ENCODE assay signal across 11 cellular contexts in genomic region chr13:99978781-99979452, GRCh38. TPM values are rescaled to one million over a fixed set of nuclear protein-coding genes. Genes with fewer than 3 reads are reported as not detected.
DNase-seq lines count a peak whose midpoint lies in the region; TF ChIP-seq lines count a peak whose summit lies in the region.
"Had no signal": no experiment of that assay in that cellular context is flagged by ENCODE, and none has a peak within 500 bp of the region (broad histone marks: within the 10 kb centered on the region; RNA-seq: fewer than 3 reads in every experiment).

No MANE protein-coding gene starts in this region.

- in situ Hi-C loops in GM23248 (cut with MboI), result no loop called here

- H3K18ac ChIP-seq in mesenchymal stem cell (ENCODE audit: low read depth in 1 of 2, low read length in 2 of 2) (no peak overlapping the region), trophoblast cell (ENCODE audit: low read length) (no peak overlapping the region)

- no peak overlapping the region for H2BK12ac ChIP-seq in mesenchymal stem cell (ENCODE audit: low read length in 2 of 2)
- H2BK12ac ChIP-seq in trophoblast cell (ENCODE audit: low read length), result no peak overlapping the region

- 2 to 7% methylated on average over 18 of the region's 18 CpGs for WGBS in GM23248 (ENCODE audit: low coverage in 1 of 2, low lambda C conversion rate in 2 of 2, missing lambda C conversion rate in 2 of 2), 2 experiments
- 0% methylated on average over 10 of the region's 18 CpGs for WGBS in mesenchymal stem cell
- WGBS in trophoblast cell (ENCODE audit: extremely low coverage, insufficient coverage, insufficient read length), result no CpG with 5 or more reads among the region's 18 CpGs

- no peaks in the 10 kb centered on the region for H3K9me2 ChIP-seq in GM23248 (ENCODE audit: insufficient read depth)

- no peak overlapping the region for H2BK5ac ChIP-seq in mesenchymal stem cell (ENCODE audit: low read depth, low read length, poor library complexity, severe bottlenecking)
- H2BK5ac ChIP-seq in trophoblast cell (ENCODE audit: low read depth, low read length, poor library complexity), result no peak overlapping the region

- no peak overlapping the region for H3K4ac ChIP-seq in mesenchymal stem cell (ENCODE audit: low read depth in 1 of 2, low read length in 2 of 2)
- no peak overlapping the region for H3K4ac ChIP-seq in trophoblast cell (ENCODE audit: low read depth, low read length)

- no peaks in the 10 kb centered on the region for H4K20me1 ChIP-seq in GM23248 (ENCODE audit: insufficient read depth)

- H3K4me3 ChIP-seq in GM23248 (peak overlapping the region; percentile 63; the same call in 1 of the 2 replicates), WERI-Rb-1 (ENCODE audit: low read depth, low read length) (peak overlapping the region; percentile 62), mesenchymal stem cell (ENCODE audit: insufficient read depth in 1 of 2, low read depth in 1 of 2, low read length in 2 of 2) (peak overlapping the region; percentile 36 to 65), trophoblast cell (ENCODE audit: low read depth, low read length) (no peak overlapping the region)
- H3K4me3 ChIP-seq: thyroid gland had no signal

- H2BK120ac ChIP-seq in mesenchymal stem cell (ENCODE audit: low read depth, low read length), result no peak overlapping the region
- H2BK120ac ChIP-seq in trophoblast cell (ENCODE audit: insufficient read depth, low read length, poor library complexity), result no peak overlapping the region

- H3K9me3 ChIP-seq in GM23248 (ENCODE audit: low read depth), result no peaks in the 10 kb centered on the region
- no peaks in the 10 kb centered on the region for H3K9me3 ChIP-seq in WERI-Rb-1 (ENCODE audit: severe bottlenecking)
- H3K9me3 ChIP-seq in mesenchymal stem cell (ENCODE audit: control insufficient read depth, low read length), result peaks cover 6% of the 10 kb centered on the region
- H3K9me3 ChIP-seq in trophoblast cell (ENCODE audit: insufficient read depth, low read depth, low read length), result peaks cover 4% of the 10 kb centered on the region
- H3K9me3 ChIP-seq: thyroid gland had no signal

- no peaks in the 10 kb centered on the region for H3F3A ChIP-seq in GM23248 (ENCODE audit: insufficient read depth)

- H3K27ac ChIP-seq in GM23248 (no peak overlapping the region), WERI-Rb-1 (peak overlapping the region; percentile 91), mesenchymal stem cell (ENCODE audit: low read length, poor library complexity, severe bottlenecking) (peak overlapping the region; percentile 52), trophoblast cell (ENCODE audit: low read depth, low read length) (no peak overlapping the region)
- H3K27ac ChIP-seq: thyroid gland had no signal

- H3K79me2 ChIP-seq in GM23248 (ENCODE audit: insufficient read depth), result no peaks in the 10 kb centered on the region
- no peaks in the 10 kb centered on the region for H3K79me2 ChIP-seq in trophoblast cell (ENCODE audit: control insufficient read depth, insufficient read depth, low read length, poor library complexity)

- DNase-seq in COR-L47 (lab: John Stamatoyannopoulos, UW) (peak; percentile 64), GM23248 (no peak), WERI-Rb-1 (peak; percentile 85), mesenchymal stem cell (no peak), trophoblast cell (no peak), NCI-H524 treated with DMSO at 0.1 percent for 48 hours (lab: John Stamatoyannopoulos, UW) (no peak)
- no peak for DNase-seq in stimulated activated CD4-positive, alpha-beta T cell treated with anti-CD3 and anti-CD28 coated beads, Interleukin-15, amount 100 ng/mL, for 24 hours
- DNase-seq: NCI-H2029; stimulated activated CD4-positive, alpha-beta T cell treated with anti-CD3 and anti-CD28 coated beads, Interleukin-2, amount 100 ng/mL, for 24 hours; thyroid gland had no signal

- peak; percentile 21; the same call in 1 of the 2 replicates for TF ChIP-seq CTCF in WERI-Rb-1 (IDR thresholded peaks at IDR 0.05; ENCODE audit: low read depth, low read length)

- H3K4me2 ChIP-seq in GM23248 (ENCODE audit: unreplicated experiment) (no peak overlapping the region), mesenchymal stem cell (ENCODE audit: low read length, poor library complexity, severe bottlenecking) (peak overlapping the region; percentile 89), trophoblast cell (ENCODE audit: low read length) (no peak overlapping the region)

- H3K9ac ChIP-seq in GM23248 (no peak overlapping the region), mesenchymal stem cell (ENCODE audit: low read length) (no peak overlapping the region), trophoblast cell (ENCODE audit: low read length) (no peak overlapping the region)

- no peak overlapping the region for H2BK15ac ChIP-seq in mesenchymal stem cell (ENCODE audit: low read depth, poor library complexity, severe bottlenecking)

- no peak overlapping the region for H4K12ac ChIP-seq in trophoblast cell (ENCODE audit: low read depth, low read length)

- H2AK5ac ChIP-seq in mesenchymal stem cell (ENCODE audit: low read length, severe bottlenecking) (no peak overlapping the region), trophoblast cell (ENCODE audit: low read length) (no peak overlapping the region)

- H4K8ac ChIP-seq in mesenchymal stem cell (ENCODE audit: low read length) (no peak overlapping the region), trophoblast cell (ENCODE audit: low read depth, low read length) (no peak overlapping the region)

- H3K36me3 ChIP-seq in GM23248 (ENCODE audit: low read depth), result no peaks in the 10 kb centered on the region
- peaks cover 12% of the 10 kb centered on the region for H3K36me3 ChIP-seq in WERI-Rb-1
- H3K36me3 ChIP-seq in mesenchymal stem cell (ENCODE audit: control insufficient read depth in 1 of 2, insufficient read depth in 2 of 2, low read depth in 1 of 2, low read length in 2 of 2), result peaks cover 0 to 16% of the 10 kb centered on the region in 2 experiments
- H3K36me3 ChIP-seq in trophoblast cell (ENCODE audit: control insufficient read depth in 1 of 2, insufficient read depth in 2 of 2, low read length in 2 of 2), result no peaks in the 10 kb centered on the region
- H3K36me3 ChIP-seq: thyroid gland had no signal

- peaks cover 13% of the 10 kb centered on the region for H3K79me1 ChIP-seq in mesenchymal stem cell (replicated peaks; ENCODE audit: low read length, poor library complexity, severe bottlenecking)
- H3K79me1 ChIP-seq in trophoblast cell (ENCODE audit: low read length), result no peaks in the 10 kb centered on the region

- no peak overlapping the region for H3K14ac ChIP-seq in mesenchymal stem cell (ENCODE audit: low read length in 2 of 2)
- H3K14ac ChIP-seq in trophoblast cell (ENCODE audit: low read length), result no peak overlapping the region

- H3K4me1 ChIP-seq in GM23248 (ENCODE audit: insufficient read depth) (no peaks in the 10 kb centered on the region), mesenchymal stem cell (ENCODE audit: control insufficient read depth, insufficient read depth, low read depth, low read length) (peaks cover 5% of the 10 kb centered on the region), trophoblast cell (ENCODE audit: control insufficient read depth in 1 of 2, insufficient read depth in 2 of 2, low read length in 2 of 2) (peaks cover 7 to 21% of the 10 kb centered on the region in 2 experiments)

- H4K91ac ChIP-seq in mesenchymal stem cell (ENCODE audit: low read length), result no peak overlapping the region
- H4K91ac ChIP-seq in trophoblast cell (ENCODE audit: low read depth, low read length), result no peak overlapping the region

- H3K27me3 ChIP-seq in GM23248 (replicated peaks; ENCODE audit: insufficient read depth) (peaks cover 83% of the 10 kb centered on the region), WERI-Rb-1 (ENCODE audit: insufficient read depth, low read depth, severe bottlenecking) (peaks cover 33% of the 10 kb centered on the region), mesenchymal stem cell (ENCODE audit: control insufficient read depth in 1 of 2, insufficient read depth in 1 of 2, low read length in 2 of 2) (peaks cover 4 to 84% of the 10 kb centered on the region in 2 experiments), trophoblast cell (ENCODE audit: insufficient read depth, low read length) (peaks cover 81% of the 10 kb centered on the region)

- no peak overlapping the region for H2AFZ ChIP-seq in GM23248
- H2AFZ ChIP-seq in mesenchymal stem cell (ENCODE audit: low read depth, low read length), result no peak overlapping the region
- H2AFZ ChIP-seq in trophoblast cell (ENCODE audit: insufficient read depth, low read length, poor library complexity), result no peak overlapping the region

- H3K23ac ChIP-seq in mesenchymal stem cell (ENCODE audit: low read length in 2 of 2) (peak overlapping the region in 1 of 2 experiments; percentile 1), trophoblast cell (ENCODE audit: low read length) (no peak overlapping the region)

RNA-seq across cellular contexts. Expression of gene ZIC2, which starts 2.7 kb away (rescaled TPM):
- not detected in 2 replicates for total RNA-seq in GM23248 (2014; rRNA removed; shearing (Covaris generic))
- not detected in 2 replicates for polyA plus RNA-seq in GM23248 (2016; fragmentation: Nextera tagmentation; extraction: Ambion mirVana)
- not detected for polyA plus RNA-seq in mesenchymal stem cell (2013, experiment 1 of 2)
- polyA plus RNA-seq in mesenchymal stem cell (2013, experiment 2 of 2), result not detected
- polyA plus RNA-seq in trophoblast cell (2013), result 0.05 and 0.07 TPM in 2 replicates
- total RNA-seq: mesenteric fat pad, thyroid gland had no signal

RNA-seq across cellular contexts. Expression of gene ZIC5, which starts 7.3 kb away (rescaled TPM):
- not detected in 2 replicates for total RNA-seq in GM23248 (2014; rRNA removed; shearing (Covaris generic))
- not detected in 2 replicates for polyA plus RNA-seq in GM23248 (2016; fragmentation: Nextera tagmentation; extraction: Ambion mirVana)
- not detected for polyA plus RNA-seq in mesenchymal stem cell (2013, experiment 1 of 2)
- not detected for polyA plus RNA-seq in mesenchymal stem cell (2013, experiment 2 of 2)
- polyA plus RNA-seq in trophoblast cell (2013), result 0.01 TPM in 1 of 2 replicates, not detected in the other
- total RNA-seq: mesenteric fat pad, thyroid gland had no signal

Comparison
In these comparisons a context has a peak if more than half of its experiments do, and no peak if none do; other contexts are left out.
1. DNase-seq: peak in COR-L47 (single experiment) and WERI-Rb-1 (single experiment); none in GM23248 (single experiment), mesenchymal stem cell (single experiment), stimulated activated CD4-positive, alpha-beta T cell treated with anti-CD3 and anti-CD28 coated beads, Interleukin-15, amount 100 ng/mL, for 24 hours (single experiment), trophoblast cell (0 of 2) and NCI-H524 treated with DMSO at 0.1 percent for 48 hours (single experiment).
2. H3K27ac ChIP-seq: peak in WERI-Rb-1 (single experiment) and mesenchymal stem cell (single experiment); none in GM23248 (single experiment) and trophoblast cell (single experiment).